ENCODE assay signal across 8 cellular contexts in genomic region chr17:40121886-40122465, GRCh38. TPM values are rescaled to one million over a fixed set of nuclear protein-coding genes. Genes with fewer than 3 reads are reported as not detected.
DNase-seq lines count a peak whose midpoint lies in the region; ATAC-seq and TF ChIP-seq lines count a peak whose summit lies in the region.

Gene MSL1 (plus strand): TSS chr17:40121971. CDS start chr17:40122613, 642 bp downstream.

- no TSS peak for BruUV-seq in MCF 10A (replicated peaks; lab: Mats Ljungman, UMichigan)

- POLR2A ChIA-PET in MCF 10A (lab: Yijun Ruan, JAX) = interaction anchor here (0.7 to 6.3 kb wide), 13 partner anchors 9 to 1567 kb away, joined by 3 to 160 read pairs (median 6); partner anchors contain the start of genes CASC3, EIF1, NR1D1 and PSMD3

- peaks cover 44% of the 10 kb centered on the region for H3K36me3 Mint-ChIP-seq in MCF 10A (ENCODE audit: insufficient read depth, unreplicated experiment)

- in situ Hi-C loops in gastrocnemius medialis (cut with MboI; ENCODE audit: low sequenced_read_pairs in 4 of 4) = no loop called here

- H3K36me3 ChIP-seq in iPS-15b (ENCODE audit: control insufficient read depth, insufficient read depth, low read length) (peaks cover 2% of the 10 kb centered on the region), gastrocnemius medialis (peaks cover 0 to 11% of the 10 kb centered on the region in 2 donors)

- H3K27ac ChIP-seq in VCaP (peak within 1 kb of the TSS; percentile 99), gastrocnemius medialis (peak within 1 kb of the TSS; percentile 93 to 100 (median 99))

- intact Hi-C loops in MCF 10A (cut with micrococcal nuclease) = no loop called here
- intact Hi-C loops in gastrocnemius medialis (cut with DNase I; ENCODE audit: low total_unique reads) = loop anchor here (1.0 to 5.0 kb wide), 2 partner anchors 9 to 220 kb away; no protein-coding TSS in a partner anchor

- CTCF ChIA-PET in MCF 10A (lab: Yijun Ruan, JAX) = interaction anchor here (1.4 to 3.4 kb wide), 2 partner anchors 9 to 63 kb away, joined by 5 to 38 read pairs; no protein-coding TSS in a partner anchor

- H3K27me3 ChIP-seq in iPS-15b (ENCODE audit: control insufficient read depth, insufficient read depth, low read length) (no peaks in the 10 kb centered on the region), gastrocnemius medialis (no peaks in the 10 kb centered on the region)

- peak; percentile 83 to 88 for TF ChIP-seq POLR2A in gastrocnemius medialis (IDR thresholded peaks at IDR 0.05)

- H3K4me3 ChIP-seq in iPS-15b (ENCODE audit: low read depth, low read length) = peak within 1 kb of the TSS; percentile 82
- H3K4me3 ChIP-seq in gastrocnemius medialis = peak within 1 kb of the TSS; percentile 69 to 100 (median 95)

- H3K9me3 ChIP-seq in iPS-15b (ENCODE audit: control insufficient read depth, insufficient read depth, low read length) = no peaks in the 10 kb centered on the region
- no peaks in the 10 kb centered on the region for H3K9me3 ChIP-seq in gastrocnemius medialis

- H3K27ac Mint-ChIP-seq in MCF 10A (ENCODE audit: low read depth, unreplicated experiment) = peak within 1 kb of the TSS; percentile 82

- no peaks in the 10 kb centered on the region for H3K4me1 ChIP-seq in iPS-15b (ENCODE audit: control insufficient read depth, insufficient read depth, low read length)
- peaks cover 25 to 29% of the 10 kb centered on the region in 2 donors for H3K4me1 ChIP-seq in gastrocnemius medialis

- ATAC-seq in HG02571 (IDR thresholded peaks at IDR 0.05; ENCODE audit: unreplicated experiment) (peak; percentile 60), gastrocnemius medialis (peak; percentile 75 to 76), GM18520 (IDR thresholded peaks at IDR 0.05; ENCODE audit: unreplicated experiment) (no peak)

- TF ChIP-seq CTCF in VCaP (conservative IDR thresholded peaks at IDR 0.05) = no peak
- no peak for TF ChIP-seq CTCF in MCF 10A (IDR thresholded peaks at IDR 0.05; ENCODE audit: unreplicated experiment)
- TF ChIP-seq CTCF in gastrocnemius medialis (IDR thresholded peaks at IDR 0.05 in 4 of 5, conservative IDR thresholded peaks at IDR 0.05 in 1 of 5) = no peak

- no peaks in the 10 kb centered on the region for H3K9me3 Mint-ChIP-seq in MCF 10A (ENCODE audit: unreplicated experiment)

- peak within 1 kb of the TSS; percentile 78 for H3K9ac ChIP-seq in iPS-15b (ENCODE audit: low read depth, low read length)

- DNase-seq in EH (ENCODE audit: low read depth) (peak; percentile 84), NCI-H2029 treated with DMSO at 0.1 percent for 48 hours (lab: John Stamatoyannopoulos, UW) (peak; percentile 16), MCF 10A (ENCODE audit: unreplicated experiment) (peak; percentile 81), gastrocnemius medialis (peak; percentile 84 to 89)

- peaks cover 20% of the 10 kb centered on the region for H3K4me1 Mint-ChIP-seq in MCF 10A (ENCODE audit: insufficient read depth, unreplicated experiment)

- H3K27me3 Mint-ChIP-seq in MCF 10A (ENCODE audit: insufficient read depth, unreplicated experiment) = no peaks in the 10 kb centered on the region

- peak within 1 kb of the TSS; percentile 99 for H3K4me3 Mint-ChIP-seq in MCF 10A (ENCODE audit: unreplicated experiment)

RNA-seq across cellular contexts. Expression of gene MSL1, which starts in this region (rescaled TPM):
- total RNA-seq in MCF 10A (2022) (59.8 and 62.2 TPM in 2 replicates), gastrocnemius medialis (10 to 100 TPM; 75.7 to 96.3 (median 85.9) TPM)

Comparison
In these comparisons a context has a peak if more than half of its experiments do, and no peak if none do; other contexts are left out.
1. DNase-seq: peak in every context shown above with its lines; median percentile 86 in gastrocnemius medialis; 84 in EH; 81 in MCF 10A; 16 in NCI-H2029 treated with DMSO at 0.1 percent for 48 hours.